8 cellular contexts compared by ENCODE assay signal in the genomic region with DNA sequence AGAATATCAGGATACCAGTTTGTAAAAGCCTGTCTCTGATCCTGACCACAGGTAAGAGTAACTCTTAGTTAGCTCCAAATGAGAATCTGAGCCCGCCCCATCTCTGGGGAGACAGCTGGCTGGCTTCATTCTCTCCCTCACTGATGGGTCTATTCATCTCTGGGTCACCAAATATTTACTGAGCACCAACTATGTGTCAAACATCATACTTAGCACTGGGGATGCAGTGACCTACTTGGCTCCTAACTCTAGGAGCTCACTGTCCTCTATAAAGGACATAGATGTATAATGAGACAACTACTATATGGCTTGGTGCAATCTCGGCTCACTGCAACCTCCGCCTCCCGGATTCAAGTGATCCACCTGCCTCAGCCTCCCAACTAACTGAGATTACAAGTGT.
"Had no signal": no experiment of that assay in that cellular context is flagged by ENCODE, and none has a peak within 500 bp of the region (broad histone marks: within the 10 kb centered on the region; RNA-seq: fewer than 3 reads in every experiment).

No MANE protein-coding gene starts in this region.

- FAIRE-seq: G401.6, GM12878, GM12891, GM12892, GM18507, GM19239 had no signal

- H3K4me3 ChIP-seq: GM12878 had no signal

- DNase-seq: GDM1, GF-D8 had no signal

- ATAC-seq: GM12878 had no signal
